In genomic region chr17:17641621-17642409, GRCh38 we compare ENCODE assay signal across 8 cellular contexts. TPM values are rescaled to one million over a fixed set of nuclear protein-coding genes. Genes with fewer than 3 reads are reported as not detected.
A peak's percentile ranks its signal among the peaks of the same experiment; 100 is the strongest.
DNase-seq lines count a peak whose midpoint lies in the region; ATAC-seq and TF ChIP-seq lines count a peak whose summit lies in the region.

No MANE protein-coding gene starts in this region.

- H3K9me3 ChIP-seq in adrenal gland (replicated peaks in 1 of 3) (no peaks in the 10 kb centered on the region), left ventricle myocardium inferior (replicated peaks) (peaks cover 6% of the 10 kb centered on the region)

- H3K4me1 ChIP-seq in adrenal gland (replicated peaks in 1 of 2) (no peaks in the 10 kb centered on the region), left ventricle myocardium inferior (peaks cover 2% of the 10 kb centered on the region)

- ATAC-seq in GM19023 (IDR thresholded peaks at IDR 0.05; ENCODE audit: unreplicated experiment) (no peak), GM19395 (IDR thresholded peaks at IDR 0.05; ENCODE audit: unreplicated experiment) (no peak)

- WGBS in adrenal gland, 4 donors = 20 to 31% (median 25%) methylated on average over 12 to 14 of the region's 14 CpGs

- no peak for TF ChIP-seq POLR2A in adrenal gland (IDR thresholded peaks at IDR 0.05)

- intact Hi-C loops in adrenal gland (cut with DNase I) (loop anchor here (2.0 to 5.0 kb wide), 3 partner anchors 145 to 290 kb away; partner anchors contain the start of gene RASD1 (in 1 of the 2)), left ventricle myocardium inferior (cut with micrococcal nuclease) (loop anchor here (10.0 kb wide), 1 partner anchor 287 kb away; no protein-coding TSS in a partner anchor)

- H3K4me3 ChIP-seq in adrenal gland = no peak overlapping the region
- no peak overlapping the region for H3K4me3 ChIP-seq in left ventricle myocardium inferior

- H3K36me3 ChIP-seq in adrenal gland (replicated peaks in 1 of 2) (no peaks in the 10 kb centered on the region), left ventricle myocardium inferior (no peaks in the 10 kb centered on the region)

- DNase-seq in NCI-H146 (lab: John Stamatoyannopoulos, UW) = peak; percentile 76
- DNase-seq in T-helper 1 cell = peak; percentile 44 to 77 (median 66)
- peak; percentile 70 to 90 (median 76) for DNase-seq in adrenal gland
- peak; percentile 69 for DNase-seq in left ventricle myocardium inferior
- peak; percentile 66 for DNase-seq in putamen (ENCODE audit: low spot score)

- TF ChIP-seq CTCF in GM12874 (IDR thresholded peaks at IDR 0.05; ENCODE audit: insufficient read depth, low read depth, low read length) = peak; percentile 79
- peak; percentile 90 to 97 (median 94) for TF ChIP-seq CTCF in adrenal gland (IDR thresholded peaks at IDR 0.05)
- peak; percentile 92 for TF ChIP-seq CTCF in left ventricle myocardium inferior (IDR thresholded peaks at IDR 0.05; ENCODE audit: borderline replicate concordance)

- no peaks in the 10 kb centered on the region for H3K27me3 ChIP-seq in adrenal gland
- no peaks in the 10 kb centered on the region for H3K27me3 ChIP-seq in left ventricle myocardium inferior (ENCODE audit: low read depth)

- no peak overlapping the region for H3K27ac ChIP-seq in adrenal gland
- H3K27ac ChIP-seq in left ventricle myocardium inferior (replicated peaks) = no peak overlapping the region

RNA-seq across cellular contexts. Expression of gene RAI1, which starts 39.4 kb away (rescaled TPM):
- total RNA-seq in adrenal gland (10 to 100 TPM; 14.7 to 37.3 (median 28.1) TPM), left ventricle myocardium inferior (22.5 TPM)
- 10 to 100 TPM in 2 of 3 donors, 1 to 10 TPM in 1; 4.2 to 31.2 (median 14.6) TPM for polyA plus RNA-seq in adrenal gland

RNA-seq across cellular contexts. Expression of gene PEMT, which starts 50.3 kb away (rescaled TPM):
- total RNA-seq in adrenal gland = 100 to 1,000 TPM in 1 of 8 donors, 10 to 100 TPM in 7; 41.6 to 111 (median 65.3) TPM
- 100 to 1,000 TPM in 1 of 3 donors, 10 to 100 TPM in 2; 19.7 to 141 (median 89.3) TPM for polyA plus RNA-seq in adrenal gland
- 18.8 TPM for total RNA-seq in left ventricle myocardium inferior
